ENCODE assay signal across 8 cellular contexts in genomic region chr22:19447388-19448075, GRCh38. TPM values are rescaled to one million over a fixed set of nuclear protein-coding genes. Genes with fewer than 3 reads are reported as not detected.
DNase-seq lines count a peak whose midpoint lies in the region; ATAC-seq and TF ChIP-seq lines count a peak whose summit lies in the region.

C22orf39 (minus strand) TSS chr22:19447711; CDS start chr22:19447688, 23 bp downstream.

- H3K36me3 ChIP-seq in hepatocyte (replicated peaks; ENCODE audit: insufficient read depth, low read depth), result no peaks in the 10 kb centered on the region

- no peaks in the 10 kb centered on the region for H4K20me1 ChIP-seq in hepatocyte (ENCODE audit: insufficient read depth, poor library complexity, severe bottlenecking)

- peak within 1 kb of the TSS; percentile 93 for H3K4me2 ChIP-seq in hepatocyte

- in situ Hi-C loops in astrocyte of the cerebellum (cut with HindIII; ENCODE audit: low sequenced_read_pairs), result no loop called here

- peak within 1 kb of the TSS; percentile 92 for H3K27ac ChIP-seq in hepatocyte

- H3K9me2 ChIP-seq in hepatocyte (replicated peaks; ENCODE audit: insufficient read depth), result no peaks in the 10 kb centered on the region

- H3K4me3 ChIP-seq in astrocyte of the cerebellum (ENCODE audit: low read depth, low read length) (peak within 1 kb of the TSS; percentile 75), hepatocyte (peak within 1 kb of the TSS; percentile 62)

- peaks cover 20% of the 10 kb centered on the region for H3K4me1 ChIP-seq in hepatocyte (ENCODE audit: insufficient read depth)

- ATAC-seq in GM18502 (IDR thresholded peaks at IDR 0.05; ENCODE audit: poor library complexity, unreplicated experiment) (peak; percentile 81), HG02970 (IDR thresholded peaks at IDR 0.05; ENCODE audit: low FRiP score, unreplicated experiment) (peak; percentile 87)

- H3K27me3 ChIP-seq in hepatocyte, result no peaks in the 10 kb centered on the region

- peak within 1 kb of the TSS; percentile 83 for H2AFZ ChIP-seq in hepatocyte

- peaks cover 44% of the 10 kb centered on the region for H3K79me2 ChIP-seq in hepatocyte

- DNase-seq in NCI-H2029 (lab: John Stamatoyannopoulos, UW) (peak; percentile 78), T-helper 22 cell (ENCODE audit: low read depth) (peak; percentile 88), astrocyte of the cerebellum (ENCODE audit: low read depth) (peak; percentile 86), hepatocyte (ENCODE audit: low spot score) (peak; percentile 94), renal cortical epithelial cell (ENCODE audit: low read depth) (peak; percentile 89), cortex of kidney (lab: John Stamatoyannopoulos, UW) (no peak)

- no peaks in the 10 kb centered on the region for H3K9me3 ChIP-seq in hepatocyte (ENCODE audit: low read depth)

- WGBS in hepatocyte (ENCODE audit: low lambda C conversion rate, missing lambda C conversion rate), result under 1% methylated on average over 53 of the region's 83 CpGs

- no peak for TF ChIP-seq CTCF in astrocyte of the cerebellum (IDR thresholded peaks at IDR 0.05; ENCODE audit: low read depth, low read length, missing control alignments)
- TF ChIP-seq CTCF in hepatocyte (IDR thresholded peaks at IDR 0.05; ENCODE audit: poor library complexity), result no peak

RNA-seq across cellular contexts. Expression of gene C22orf39, which starts in this region (rescaled TPM):
- total RNA-seq in hepatocyte, result 26.4 and 29.5 TPM in 2 replicates
- 29.0 and 32.4 TPM in 2 replicates for polyA plus RNA-seq in hepatocyte
- total RNA-seq in renal cortical epithelial cell, result 21.2 and 38.2 TPM in 2 replicates
